ENCODE assay signal across 9 cellular contexts in the genomic region with DNA sequence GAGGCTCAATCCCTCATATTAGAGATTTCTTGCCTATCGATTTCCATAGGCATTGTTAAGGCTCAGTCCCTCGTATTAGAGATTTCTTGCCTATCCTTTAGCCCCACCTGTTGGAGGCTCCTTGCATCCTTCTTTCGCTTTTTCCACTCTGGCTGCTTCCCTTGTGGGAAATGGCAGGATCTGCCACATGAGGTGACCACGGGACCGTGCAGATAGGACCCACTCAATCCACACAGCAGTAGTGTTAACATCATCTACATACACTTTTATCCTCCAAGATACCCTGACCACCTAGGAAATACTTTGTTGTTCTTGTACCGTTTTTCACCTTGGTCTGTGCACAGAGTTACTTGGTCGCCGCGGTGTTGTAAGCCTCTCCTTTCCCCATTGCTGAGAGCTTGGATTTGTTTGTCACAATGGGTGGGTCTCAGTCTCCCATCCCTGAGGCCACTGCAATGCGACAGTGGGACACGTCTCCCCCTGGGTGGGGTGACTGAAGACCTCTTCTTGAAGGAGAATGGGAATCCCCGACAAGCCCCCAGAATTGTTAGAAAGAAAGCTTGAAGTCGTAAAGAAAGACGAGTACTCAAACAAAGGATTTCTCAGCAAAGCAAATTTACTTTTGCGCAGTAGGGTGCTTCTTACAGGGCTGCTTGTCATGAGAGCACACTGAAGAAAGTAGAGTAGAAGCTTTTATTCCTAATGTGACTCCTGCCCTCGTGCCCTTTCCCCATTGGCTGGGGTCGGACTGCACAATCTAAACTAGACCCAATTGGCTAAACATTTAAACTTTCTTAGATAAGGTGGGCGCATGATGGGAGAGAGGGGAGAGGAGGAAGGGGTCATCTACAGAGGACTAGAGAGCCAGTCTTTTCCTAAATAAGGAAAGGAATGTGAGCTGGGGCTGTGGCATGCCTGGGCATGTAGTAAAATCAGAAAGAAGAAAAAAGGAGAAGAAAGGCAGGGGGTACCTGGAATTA. TPM values are rescaled to one million over a fixed set of nuclear protein-coding genes. Genes with fewer than 3 reads are reported as not detected.
DNase-seq lines count a peak whose midpoint lies in the region; ATAC-seq, FAIRE-seq and TF ChIP-seq lines count a peak whose summit lies in the region.
"Had no signal": no experiment of that assay in that cellular context is flagged by ENCODE, and none has a peak within 500 bp of the region (broad histone marks: within the 10 kb centered on the region; RNA-seq: fewer than 3 reads in every experiment).

No MANE protein-coding gene starts in this region.

- H3K27me3 Mint-ChIP-seq in CD8-positive, alpha-beta T cell (ENCODE audit: low read depth), result no peaks in the 10 kb centered on the region
- H3K27me3 Mint-ChIP-seq in astrocyte (ENCODE audit: low read depth, unreplicated experiment) (no peaks in the 10 kb centered on the region), T-cell (no peaks in the 10 kb centered on the region)
- H3K27me3 Mint-ChIP-seq: naive thymus-derived CD4-positive, alpha-beta T cell had no signal

- TF ChIP-seq CTCF in CD8-positive, alpha-beta T cell (IDR thresholded peaks at IDR 0.05), result peak; percentile 23
- TF ChIP-seq CTCF in astrocyte (IDR thresholded peaks at IDR 0.05; ENCODE audit: insufficient read depth, low read depth, low read length), result peak; percentile 47

- intact Hi-C loops in CD8-positive, alpha-beta T cell (cut with DNase I, micrococcal nuclease), result loop anchor here in 1 of 2 experiments (1.0 kb wide), 1 partner anchor 232 kb away; no protein-coding TSS in a partner anchor
- intact Hi-C loops in posterior vena cava (cut with DNase I), result loop anchor here (5.0 to 10.0 kb wide), 2 partner anchors 229 to 231 kb away; no protein-coding TSS in a partner anchor

- DNase-seq in CD8-positive, alpha-beta T cell, result no peak
- DNase-seq in HUDEP-2 (lab: John Stamatoyannopoulos, UW; ENCODE audit: unreplicated experiment in 76 of 76) (peak in 41 of 76 experiments; percentile 1 to 56 (median 16)), astrocyte (ENCODE audit: low read depth) (peak; percentile 14), inferior parietal cortex (ENCODE audit: extremely low spot score) (peak; percentile 20), posterior vena cava (ENCODE audit: low spot score) (no peak), T-cell (no peak), GM19240 (ENCODE audit: insufficient read length, low spot score) (no peak)

- no peaks in the 10 kb centered on the region for H3K79me2 ChIP-seq in astrocyte (ENCODE audit: insufficient read depth, low read length)

- H3K4me1 Mint-ChIP-seq in CD8-positive, alpha-beta T cell (ENCODE audit: low read depth), result no peaks in the 10 kb centered on the region
- H3K4me1 Mint-ChIP-seq in astrocyte (ENCODE audit: low read depth, unreplicated experiment) (peaks cover 14% of the 10 kb centered on the region), T-cell (no peaks in the 10 kb centered on the region)

- H4K20me1 ChIP-seq in astrocyte (ENCODE audit: insufficient read depth, low read length), result no peaks in the 10 kb centered on the region

- H3K27ac ChIP-seq in CD8-positive, alpha-beta T cell (ENCODE audit: low read depth, low read length), result no peak overlapping the region
- no peak overlapping the region for H3K27ac ChIP-seq in astrocyte (ENCODE audit: low read depth, low read length)

- POLR2A ChIA-PET in CD8-positive, alpha-beta T cell (lab: Charles Lee), result no interaction called here
- POLR2A ChIA-PET in T-cell (lab: Charles Lee), result no interaction called here

- H3K4me3 Mint-ChIP-seq in CD8-positive, alpha-beta T cell, result no peak overlapping the region
- no peak overlapping the region for H3K4me3 Mint-ChIP-seq in astrocyte (ENCODE audit: unreplicated experiment)
- no peak overlapping the region for H3K4me3 Mint-ChIP-seq in T-cell
- H3K4me3 Mint-ChIP-seq: naive thymus-derived CD4-positive, alpha-beta T cell had no signal

- no peak overlapping the region for H3K9ac ChIP-seq in astrocyte (ENCODE audit: low read length)

- CTCF ChIA-PET in CD8-positive, alpha-beta T cell (lab: Charles Lee), result interaction anchor here (0.7 to 1.5 kb wide), 3 partner anchors 84 to 240 kb away, joined by 3 to 4 read pairs (median 3); partner anchors contain the start of gene CAAP1
- CTCF ChIA-PET in T-cell (lab: Charles Lee), result interaction anchor here in 1 of 2 donors (0.6 kb wide), 1 partner anchor 20 kb away, joined by 3 read pairs; no protein-coding TSS in a partner anchor

- no peaks in the 10 kb centered on the region for H3K4me1 ChIP-seq in CD8-positive, alpha-beta T cell (ENCODE audit: insufficient read depth, low read length)
- H3K4me1 ChIP-seq in astrocyte (ENCODE audit: insufficient read depth, low read length), result no peaks in the 10 kb centered on the region

- H2AFZ ChIP-seq in astrocyte (ENCODE audit: low read depth, low read length), result no peak overlapping the region

- H3K9me3 Mint-ChIP-seq in CD8-positive, alpha-beta T cell, result no peaks in the 10 kb centered on the region
- peaks cover 2% of the 10 kb centered on the region for H3K9me3 Mint-ChIP-seq in astrocyte (ENCODE audit: unreplicated experiment)
- H3K9me3 Mint-ChIP-seq in T-cell, result no peaks in the 10 kb centered on the region
- H3K9me3 Mint-ChIP-seq: naive thymus-derived CD4-positive, alpha-beta T cell had no signal

- H3K36me3 Mint-ChIP-seq in CD8-positive, alpha-beta T cell, result peaks cover 27% of the 10 kb centered on the region
- H3K36me3 Mint-ChIP-seq in astrocyte (ENCODE audit: low read depth, unreplicated experiment) (peaks cover 13% of the 10 kb centered on the region), T-cell (peaks cover 40% of the 10 kb centered on the region)

- no peak overlapping the region for H3K27ac Mint-ChIP-seq in CD8-positive, alpha-beta T cell
- H3K27ac Mint-ChIP-seq in astrocyte (ENCODE audit: unreplicated experiment) (peak overlapping the region; percentile 99), T-cell (no peak overlapping the region)

- H3K9me3 ChIP-seq in CD8-positive, alpha-beta T cell (ENCODE audit: low read length), result no peaks in the 10 kb centered on the region
- no peaks in the 10 kb centered on the region for H3K9me3 ChIP-seq in astrocyte (ENCODE audit: insufficient read depth, low read depth, low read length)

- no peak overlapping the region for H3K4me2 ChIP-seq in astrocyte (ENCODE audit: low read length)

- no peaks in the 10 kb centered on the region for H3K36me3 ChIP-seq in CD8-positive, alpha-beta T cell (ENCODE audit: insufficient read depth, low read length)
- H3K36me3 ChIP-seq in astrocyte (ENCODE audit: insufficient read depth, low read length), result no peaks in the 10 kb centered on the region

- no peak for ATAC-seq in CD8-positive, alpha-beta T cell
- no peak for ATAC-seq in T-cell (replicated peaks in 1 of 4)
- ATAC-seq in HG03571 (IDR thresholded peaks at IDR 0.05; ENCODE audit: unreplicated experiment), result no peak
- ATAC-seq: naive thymus-derived CD4-positive, alpha-beta T cell had no signal

- H3K4me3 ChIP-seq in CD8-positive, alpha-beta T cell (ENCODE audit: low read depth, low read length), result no peak overlapping the region
- no peak overlapping the region for H3K4me3 ChIP-seq in astrocyte (ENCODE audit: insufficient read depth, low read depth, low read length)

- H3K27me3 ChIP-seq in CD8-positive, alpha-beta T cell (ENCODE audit: insufficient read depth, low read length), result no peaks in the 10 kb centered on the region
- H3K27me3 ChIP-seq in astrocyte (ENCODE audit: insufficient read depth, low read length), result no peaks in the 10 kb centered on the region

- no peak for FAIRE-seq in astrocyte (lab: Jason Lieb, UNC)

RNA-seq across cellular contexts. Expression of gene IFT74, which starts 19.8 kb away (rescaled TPM):
- 1 to 10 TPM; 5.8 to 6.3 TPM for total RNA-seq in CD8-positive, alpha-beta T cell
- 10.1 and 10.9 TPM in 2 replicates for total RNA-seq in astrocyte
- 10 to 100 TPM; 11.0 to 12.4 TPM for total RNA-seq in posterior vena cava
- 10 to 100 TPM in 2 of 5 donors, 1 to 10 TPM in 3; 6.2 to 11.1 (median 8.9) TPM for total RNA-seq in T-cell

RNA-seq across cellular contexts. Expression of gene PLAA, which starts 29.0 kb away (rescaled TPM):
- total RNA-seq in CD8-positive, alpha-beta T cell, result 10 to 100 TPM; 38.5 to 40.6 TPM
- total RNA-seq in astrocyte, result 41.3 and 43.0 TPM in 2 replicates
- total RNA-seq in posterior vena cava, result 10 to 100 TPM; 25.4 to 27.0 TPM
- 10 to 100 TPM; 19.9 to 29.9 (median 23.7) TPM for total RNA-seq in T-cell

RNA-seq across cellular contexts. Expression of gene LRRC19, which starts 29.5 kb away (rescaled TPM):
- total RNA-seq in CD8-positive, alpha-beta T cell, result not detected
- total RNA-seq in astrocyte (not detected in 2 replicates), posterior vena cava (not detected), T-cell (not detected)
- total RNA-seq: naive thymus-derived CD4-positive, alpha-beta T cell had no signal

Comparison
In these comparisons a context has a peak if more than half of its experiments do, and no peak if none do; other contexts are left out.
1. DNase-seq: peak in HUDEP-2 (41 of 76), astrocyte (single experiment) and inferior parietal cortex (single experiment); none in CD8-positive, alpha-beta T cell (0 of 7), posterior vena cava (single experiment), T-cell (0 of 34) and GM19240 (single experiment).